Comparison of ENCODE assay signal across 28 cellular contexts in genomic region chr12:82505150-82505549, GRCh38.
"Had no signal": no experiment of that assay in that cellular context is flagged by ENCODE, and none has a peak within 500 bp of the region (broad histone marks: within the 10 kb centered on the region; RNA-seq: fewer than 3 reads in every experiment).

No MANE protein-coding gene starts in this region.

- H3K27ac ChIP-seq: left lung, neural progenitor cell, neutrophil, parathyroid adenoma, psoas muscle, sigmoid colon, spleen, suprapubic skin, thoracic aorta, tibial artery, upper lobe of right lung, uterus had no signal

- H3K4me1 ChIP-seq: left lung, neural progenitor cell, parathyroid adenoma, psoas muscle, sigmoid colon, spleen, suprapubic skin, tibial artery, upper lobe of right lung, uterus had no signal

- H3K4me2 ChIP-seq: neural progenitor cell had no signal

- H3K79me2 ChIP-seq: parathyroid adenoma had no signal

- H3K9ac ChIP-seq: neural progenitor cell, parathyroid adenoma had no signal

- H3K4me3 ChIP-seq: left lung, lung, mucosa of descending colon, neural progenitor cell, psoas muscle, sigmoid colon, spleen, suprapubic skin, thoracic aorta, tibial artery, upper lobe of right lung, uterus had no signal

- DNase-seq: hypothalamus; immature natural killer cell; kidney; left colon; left lung; midbrain; mucosa of descending colon; naive thymus-derived CD4-positive, alpha-beta T cell; nephron progenitor cell; occipital lobe; psoas muscle; sigmoid colon; small intestine; spleen; stimulated activated CD4-positive, alpha-beta T cell treated with anti-CD3 and anti-CD28 coated beads, Interleukin-4, amount 100 ng/mL, for 24 hours; stimulated activated naive CD4-positive, alpha-beta T cell; tibial artery; trophoblast cell; upper lobe of right lung; uterus had no signal

- ATAC-seq: left colon; left lung; mucosa of descending colon; naive thymus-derived CD4-positive, alpha-beta T cell; psoas muscle; stimulated activated effector memory CD8-positive, alpha-beta T cell treated with anti-CD3 and anti-CD28 coated beads, Interleukin-12 subunit alpha, Interleukin-12 subunit beta, amount 100 ng/mL, for 72 hours; upper lobe of right lung had no signal

- H2AFZ ChIP-seq: neural progenitor cell, parathyroid adenoma had no signal

- FAIRE-seq: islet of Langerhans, kidney, small intestine had no signal

- H3K27me3 ChIP-seq: left lung, neural progenitor cell, neutrophil, sigmoid colon, spleen, suprapubic skin, tibial artery, upper lobe of right lung, uterus had no signal

- H3K9me3 ChIP-seq: left lung, mucosa of descending colon, neutrophil, psoas muscle, sigmoid colon, spleen, suprapubic skin, thoracic aorta, tibial artery, upper lobe of right lung, uterus had no signal

- H3K36me3 ChIP-seq: left lung, neural progenitor cell, neutrophil, sigmoid colon, spleen, suprapubic skin, thoracic aorta, tibial artery, upper lobe of right lung, uterus had no signal
